30 cellular contexts compared by ENCODE assay signal in genomic region chr7:42702647-42703046, GRCh38.
"Had no signal": no experiment of that assay in that cellular context is flagged by ENCODE, and none has a peak within 500 bp of the region (broad histone marks: within the 10 kb centered on the region; RNA-seq: fewer than 3 reads in every experiment).

No MANE protein-coding gene starts in this region.

- H3K27me3 Mint-ChIP-seq: activated CD4-positive, alpha-beta memory T cell treated with anti-CD3 and anti-CD28 coated beads, Interleukin-2, amount 10 ng/mL, durations not matched to agents 7 days and 5 days; activated naive CD4-positive, alpha-beta T cell treated with anti-CD3 and anti-CD28 coated beads, Interleukin-2, amount 10 ng/mL, durations not matched to agents 7 days and 5 days; activated naive CD8-positive, alpha-beta T cell treated with anti-CD3 and anti-CD28 coated beads, Interleukin-2, amount 10 ng/mL, durations not matched to agents 7 days and 5 days; T-helper 17 cell had no signal

- H3K27ac Mint-ChIP-seq: activated CD4-positive, alpha-beta memory T cell treated with anti-CD3 and anti-CD28 coated beads, Interleukin-2, amount 10 ng/mL, durations not matched to agents 7 days and 5 days; activated CD4-positive, alpha-beta T cell treated with anti-CD3 and anti-CD28 coated beads, Interleukin-2, amount 10 ng/mL, durations not matched to agents 7 days and 5 days; activated naive CD4-positive, alpha-beta T cell treated with anti-CD3 and anti-CD28 coated beads, Interleukin-2, amount 10 ng/mL, durations not matched to agents 7 days and 5 days; activated naive CD4-positive, alpha-beta T cell treated with anti-CD3 and anti-CD28 coated beads, Interleukin-2, amount 50 U/mL, for 72 hours; activated naive CD8-positive, alpha-beta T cell treated with anti-CD3 and anti-CD28 coated beads, Interleukin-2, amount 10 ng/mL, durations not matched to agents 7 days and 5 days; activated T-cell treated with anti-CD3 and anti-CD28 coated beads, Interleukin-2, amount 50 U/mL, for 24 hours; activated T-cell treated with anti-CD3 and anti-CD28 coated beads, Interleukin-2, amount 50 U/mL, for 72 hours; endodermal cell; T-helper 17 cell; T-helper 2 cell treated with Interferon-gamma antibody and Interleukin-4, amounts not matched to agents 5 μg/mL and 100 μg/mL, for 36 hours had no signal

- H3K9me3 ChIP-seq: ascending aorta, breast epithelium, colonic mucosa, gastrocnemius medialis had no signal

- H3K4me3 ChIP-seq: ascending aorta, breast epithelium, cardiac muscle cell, colonic mucosa, gastrocnemius medialis had no signal

- DNase-seq: activated CD4-positive, alpha-beta memory T cell treated with anti-CD3 and anti-CD28 coated beads, Interleukin-2, amount 10 ng/mL, durations not matched to agents 7 days and 5 days; activated CD4-positive, alpha-beta T cell treated with anti-CD3 and anti-CD28 coated beads for 1 hour; activated CD4-positive, alpha-beta T cell treated with anti-CD3 and anti-CD28 coated beads for 4 hours; activated CD4-positive, alpha-beta T cell treated with anti-CD3 and anti-CD28 coated beads, Interleukin-2, amount 10 ng/mL, durations not matched to agents 7 days and 5 days; activated CD4-positive, alpha-beta T cell treated with anti-CD3 and anti-CD28 coated beads, Interleukin-2, amount 50 U/mL, for 4 hours; activated CD8-positive, alpha-beta memory T cell treated with anti-CD3 and anti-CD28 coated beads, Interleukin-2, amount 50 U/mL, for 48 hours; activated gamma-delta T cell; activated naive CD4-positive, alpha-beta T cell; activated naive CD4-positive, alpha-beta T cell treated with anti-CD3 and anti-CD28 coated beads, Interleukin-2, amount 10 ng/mL, durations not matched to agents 7 days and 5 days; activated naive CD8-positive, alpha-beta T cell treated with anti-CD3 and anti-CD28 coated beads, Interleukin-2, amount 10 ng/mL, durations not matched to agents 7 days and 5 days; activated T-cell treated with anti-CD3 and anti-CD28 coated beads for 4 hours; activated T-cell treated with anti-CD3 and anti-CD28 coated beads, Interleukin-2, amount 50 U/mL, for 24 hours; activated T-cell treated with anti-CD3 and anti-CD28 coated beads, Interleukin-2, amount 50 U/mL, for 72 hours; central memory CD4-positive, alpha-beta T cell; cerebellar nuclear complex; colonic mucosa; effector memory CD4-positive, alpha-beta T cell; endodermal cell; foreskin keratinocyte; gastrocnemius medialis; T-helper 1 cell; T-helper 17 cell; T1000 had no signal

- H3K27ac ChIP-seq: ascending aorta, breast epithelium, cardiac muscle cell, colonic mucosa, foreskin keratinocyte, gastrocnemius medialis had no signal

- H3K4me1 ChIP-seq: breast epithelium, colonic mucosa, foreskin keratinocyte, gastrocnemius medialis had no signal

- ATAC-seq: activated naive CD4-positive, alpha-beta T cell treated with anti-CD3 and anti-CD28 coated beads, Interleukin-2, amount 50 U/mL, for 72 hours; activated T-cell treated with anti-CD3 and anti-CD28 coated beads, Interleukin-2, amount 50 U/mL, for 72 hours; esophagus mucosa; foreskin keratinocyte; gastrocnemius medialis; T-helper 17 cell had no signal

- H3K27me3 ChIP-seq: ascending aorta, breast epithelium, cardiac muscle cell, colonic mucosa, foreskin keratinocyte, gastrocnemius medialis had no signal

- H3K36me3 ChIP-seq: ascending aorta, breast epithelium, cardiac muscle cell, colonic mucosa, gastrocnemius medialis had no signal

- H3K4me1 Mint-ChIP-seq: activated CD4-positive, alpha-beta memory T cell treated with anti-CD3 and anti-CD28 coated beads, Interleukin-2, amount 10 ng/mL, durations not matched to agents 7 days and 5 days; activated CD4-positive, alpha-beta T cell treated with anti-CD3 and anti-CD28 coated beads, Interleukin-2, amount 10 ng/mL, durations not matched to agents 7 days and 5 days; activated naive CD4-positive, alpha-beta T cell treated with anti-CD3 and anti-CD28 coated beads, Interleukin-2, amount 10 ng/mL, durations not matched to agents 7 days and 5 days; activated naive CD8-positive, alpha-beta T cell treated with anti-CD3 and anti-CD28 coated beads, Interleukin-2, amount 10 ng/mL, durations not matched to agents 7 days and 5 days; T-helper 17 cell had no signal

- H3K4me3 Mint-ChIP-seq: activated CD4-positive, alpha-beta memory T cell treated with anti-CD3 and anti-CD28 coated beads, Interleukin-2, amount 10 ng/mL, durations not matched to agents 7 days and 5 days; activated CD4-positive, alpha-beta T cell treated with anti-CD3 and anti-CD28 coated beads, Interleukin-2, amount 10 ng/mL, durations not matched to agents 7 days and 5 days; activated naive CD4-positive, alpha-beta T cell treated with anti-CD3 and anti-CD28 coated beads, Interleukin-2, amount 10 ng/mL, durations not matched to agents 7 days and 5 days; activated naive CD8-positive, alpha-beta T cell treated with anti-CD3 and anti-CD28 coated beads, Interleukin-2, amount 10 ng/mL, durations not matched to agents 7 days and 5 days; activated T-cell treated with anti-CD3 and anti-CD28 coated beads, Interleukin-2, amount 50 U/mL, for 24 hours; activated T-cell treated with anti-CD3 and anti-CD28 coated beads, Interleukin-2, amount 50 U/mL, for 72 hours; brain; endodermal cell; T-helper 17 cell; T-helper 2 cell treated with Interferon-gamma antibody and Interleukin-4, amounts not matched to agents 5 μg/mL and 100 μg/mL, for 36 hours had no signal

- H3K36me3 Mint-ChIP-seq: activated naive CD4-positive, alpha-beta T cell treated with anti-CD3 and anti-CD28 coated beads, Interleukin-2, amount 10 ng/mL, durations not matched to agents 7 days and 5 days; activated naive CD4-positive, alpha-beta T cell treated with anti-CD3 and anti-CD28 coated beads, Interleukin-2, amount 50 U/mL, for 72 hours; activated naive CD8-positive, alpha-beta T cell treated with anti-CD3 and anti-CD28 coated beads, Interleukin-2, amount 10 ng/mL, durations not matched to agents 7 days and 5 days; brain had no signal

- H3K9me3 Mint-ChIP-seq: activated CD4-positive, alpha-beta memory T cell treated with anti-CD3 and anti-CD28 coated beads, Interleukin-2, amount 10 ng/mL, durations not matched to agents 7 days and 5 days; activated CD4-positive, alpha-beta T cell treated with anti-CD3 and anti-CD28 coated beads, Interleukin-2, amount 10 ng/mL, durations not matched to agents 7 days and 5 days; activated naive CD4-positive, alpha-beta T cell treated with anti-CD3 and anti-CD28 coated beads, Interleukin-2, amount 10 ng/mL, durations not matched to agents 7 days and 5 days; activated naive CD4-positive, alpha-beta T cell treated with anti-CD3 and anti-CD28 coated beads, Interleukin-2, amount 50 U/mL, for 72 hours; activated T-cell treated with anti-CD3 and anti-CD28 coated beads, Interleukin-2, amount 50 U/mL, for 24 hours; activated T-cell treated with anti-CD3 and anti-CD28 coated beads, Interleukin-2, amount 50 U/mL, for 72 hours; endodermal cell; T-helper 2 cell treated with Interferon-gamma antibody and Interleukin-4, amounts not matched to agents 5 μg/mL and 100 μg/mL, for 36 hours had no signal
